In the genomic region with DNA sequence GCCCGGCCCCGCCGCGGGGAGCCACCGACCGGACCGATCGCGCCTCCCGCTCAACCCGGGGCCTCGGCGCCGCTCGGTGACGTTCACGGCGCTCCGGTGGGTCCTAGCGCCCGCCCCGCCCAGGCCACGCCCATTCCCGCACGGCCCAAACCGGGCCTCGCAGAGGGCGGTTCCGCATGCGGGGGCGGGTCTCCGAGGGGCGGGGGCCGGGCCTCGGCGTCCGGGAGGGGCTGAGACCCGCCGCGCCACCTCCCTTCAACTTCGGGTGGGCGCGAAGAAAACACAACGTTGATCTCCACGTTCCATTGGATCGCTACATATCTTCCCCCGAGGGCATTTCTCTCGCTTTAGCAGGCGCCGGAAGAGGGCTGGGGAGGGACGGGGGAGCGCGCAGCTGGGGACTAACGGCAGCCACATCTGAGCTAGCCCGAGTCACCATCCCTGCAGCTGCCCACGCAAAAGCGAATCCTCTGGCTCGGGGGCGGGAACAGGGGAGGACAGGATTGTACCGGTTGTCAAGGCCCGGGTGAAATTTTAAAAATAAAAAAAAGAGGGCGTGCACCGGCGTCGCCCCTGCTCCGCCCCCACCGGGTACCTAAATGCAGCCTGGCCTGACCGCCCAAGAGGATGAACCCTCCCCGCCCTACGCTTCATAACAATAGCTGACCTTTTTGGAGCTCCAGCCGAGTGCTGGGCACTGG, we compare ENCODE assay signal across 8 cellular contexts. TPM values are rescaled to one million over a fixed set of nuclear protein-coding genes. Genes with fewer than 3 reads are reported as not detected.
DNase-seq lines count a peak whose midpoint lies in the region; ATAC-seq and TF ChIP-seq lines count a peak whose summit lies in the region.

A gene (minus strand): TSS at position 78 of the 701 bp plus-strand sequence. CDS start 547 bp downstream, outside the sequence.

- DNase-seq in NCI-H1105 (lab: John Stamatoyannopoulos, UW) (peak; percentile 91), T-helper 22 cell (ENCODE audit: low read depth) (peak; percentile 86), ascending aorta (ENCODE audit: low spot score in 2 of 2) (peak; percentile 37 to 91), hepatic stellate cell (ENCODE audit: low spot score) (peak; percentile 96), renal cortical epithelial cell (ENCODE audit: low read depth) (peak; percentile 43), vagina (ENCODE audit: extremely low spot score in 2 of 2) (no peak)

- intact Hi-C loops in ascending aorta (cut with DNase I) (loop anchor here (1.0 to 5.0 kb wide), 4 partner anchors 17 to 124 kb away; a partner anchor contains a TSS), vagina (cut with DNase I) (loop anchor here (1.0 kb wide), 1 partner anchor 17 kb away; a partner anchor contains a TSS)

- H3K9me3 ChIP-seq in ascending aorta (no peaks in the 10 kb centered on the region), vagina (no peaks in the 10 kb centered on the region)

- no peak for TF ChIP-seq CTCF in GM12875 (IDR thresholded peaks at IDR 0.05; ENCODE audit: borderline replicate concordance, insufficient read depth, low read depth, low read length)
- peak in 1 of 3 experiments; percentile 1 for TF ChIP-seq CTCF in ascending aorta (IDR thresholded peaks at IDR 0.05)
- no peak for TF ChIP-seq CTCF in vagina (IDR thresholded peaks at IDR 0.05)

- peak; percentile 34 to 61 for TF ChIP-seq POLR2A in vagina (IDR thresholded peaks at IDR 0.05)

- H3K4me1 ChIP-seq in ascending aorta (peaks cover 0 to 5% of the 10 kb centered on the region in 2 donors), vagina (peaks cover 29% of the 10 kb centered on the region)

- H3K27me3 ChIP-seq in ascending aorta: no peaks in the 10 kb centered on the region
- no peaks in the 10 kb centered on the region for H3K27me3 ChIP-seq in vagina

- H3K27ac ChIP-seq in ascending aorta: peak within 1 kb of the TSS; percentile 68 to 89
- peak within 1 kb of the TSS; percentile 82 for H3K27ac ChIP-seq in vagina

- H3K4me3 ChIP-seq in GM12875 (ENCODE audit: low read depth, low read length): peak within 1 kb of the TSS; percentile 93
- H3K4me3 ChIP-seq in ascending aorta: peak within 1 kb of the TSS; percentile 81 to 90
- peak within 1 kb of the TSS; percentile 85 to 96 for H3K4me3 ChIP-seq in vagina

- H3K36me3 ChIP-seq in ascending aorta (peaks cover 5 to 13% of the 10 kb centered on the region in 2 donors), vagina (peaks cover 0 to 4% of the 10 kb centered on the region in 2 donors)

- ATAC-seq in HG02588 (IDR thresholded peaks at IDR 0.05; ENCODE audit: unreplicated experiment): peak; percentile 93

RNA-seq across cellular contexts. Expression of the gene that starts here (rescaled TPM):
- total RNA-seq in ascending aorta (18.3 TPM), renal cortical epithelial cell (28.5 and 30.9 TPM in 2 replicates), vagina (30.0 TPM)

Comparison
In these comparisons a context has a peak if more than half of its experiments do, and no peak if none do; other contexts are left out.
1. DNase-seq: peak in NCI-H1105 (single experiment), T-helper 22 cell (single experiment), ascending aorta (2 of 2), hepatic stellate cell (single experiment) and renal cortical epithelial cell (single experiment); none in vagina (0 of 2).
2. Peak in every context shown above with its lines, with median percentiles within 50 percentile points of each other: H3K4me3 ChIP-seq.